8 cellular contexts compared by ENCODE assay signal in the genomic region with DNA sequence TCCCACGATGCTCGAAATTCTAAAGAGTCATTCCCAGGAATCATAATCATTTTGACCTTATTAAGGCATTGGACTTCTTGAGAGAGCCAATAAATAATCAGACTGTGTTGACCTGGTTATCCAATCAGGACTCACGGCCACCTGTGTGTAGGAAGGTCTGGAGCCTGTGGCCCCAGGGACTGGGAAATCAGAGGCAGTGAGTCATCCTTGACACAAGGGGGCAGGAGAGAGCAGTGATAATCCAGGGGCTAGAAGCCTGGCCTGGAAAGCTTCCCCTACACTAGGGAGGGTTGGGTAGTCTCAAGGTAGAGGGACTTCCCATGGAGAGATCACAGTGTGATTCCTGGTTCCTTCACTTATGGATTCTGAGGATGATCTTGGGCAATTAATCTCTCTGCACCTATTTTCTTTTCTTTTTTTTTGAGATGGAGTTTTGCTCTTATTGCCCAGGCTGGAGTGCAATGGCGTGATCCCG. TPM values are rescaled to one million over a fixed set of nuclear protein-coding genes. Genes with fewer than 3 reads are reported as not detected.
DNase-seq lines count a peak whose midpoint lies in the region; ATAC-seq and TF ChIP-seq lines count a peak whose summit lies in the region.

No MANE protein-coding gene starts in this region.

- H3K27me3 ChIP-seq in Peyer's patch, result no peaks in the 10 kb centered on the region
- H3K27me3 ChIP-seq in parathyroid adenoma (ENCODE audit: control insufficient read depth, insufficient read depth, low read length), result no peaks in the 10 kb centered on the region

- DNase-seq in AG20443 (ENCODE audit: low spot score) (peak; percentile 78), LHCN-M2 (ENCODE audit: low read depth) (peak; percentile 70), Peyer's patch (peak in 2 of 3 donors; percentile 51 to 70), foreskin fibroblast (peak in 1 of 2 donors; percentile 70)
- DNase-seq in activated T-helper 1 cell treated with anti-CD3 and anti-CD28 coated beads, Interleukin-12 subunit alpha, Interleukin-12 subunit beta, Interleukin-2, Interleukin-4 antibody, amounts not matched to agents 30 ng/mL and 10 ng/mL and 1 ng/mL, durations not matched to agents 14 hours and 24 hours and 36 hours (ENCODE audit: low spot score), result peak; percentile 48

- H3K9me3 ChIP-seq in Peyer's patch, result no peaks in the 10 kb centered on the region
- no peaks in the 10 kb centered on the region for H3K9me3 ChIP-seq in parathyroid adenoma (ENCODE audit: control insufficient read depth, low read length)

- H3K4me1 Mint-ChIP-seq in activated T-helper 1 cell treated with anti-CD3 and anti-CD28 coated beads, Interleukin-12 subunit alpha, Interleukin-12 subunit beta, Interleukin-2, Interleukin-4 antibody, amounts not matched to agents 30 ng/mL and 10 ng/mL and 1 ng/mL, durations not matched to agents 14 hours and 24 hours and 36 hours (ENCODE audit: low read depth), result peaks cover 80% of the 10 kb centered on the region

- H3K27ac ChIP-seq in Peyer's patch (no peak overlapping the region), parathyroid adenoma (no peak overlapping the region)

- peak; percentile 61 to 79 (median 74) for TF ChIP-seq CTCF in Peyer's patch (IDR thresholded peaks at IDR 0.05)
- TF ChIP-seq CTCF in foreskin fibroblast (IDR thresholded peaks at IDR 0.05; ENCODE audit: low read depth, low read length), result peak; percentile 74
- peak; percentile 38 for TF ChIP-seq CTCF in parathyroid adenoma (IDR thresholded peaks at IDR 0.05)

- H3K4me3 ChIP-seq in Peyer's patch (no peak overlapping the region), foreskin fibroblast (ENCODE audit: low read depth in 1 of 2, low read length in 2 of 2) (no peak overlapping the region), parathyroid adenoma (ENCODE audit: low read depth, low read length) (no peak overlapping the region)

- peaks cover 39% of the 10 kb centered on the region for H3K36me3 Mint-ChIP-seq in activated T-helper 1 cell treated with anti-CD3 and anti-CD28 coated beads, Interleukin-12 subunit alpha, Interleukin-12 subunit beta, Interleukin-2, Interleukin-4 antibody, amounts not matched to agents 30 ng/mL and 10 ng/mL and 1 ng/mL, durations not matched to agents 14 hours and 24 hours and 36 hours (ENCODE audit: low read depth)

- no peaks in the 10 kb centered on the region for H3K27me3 Mint-ChIP-seq in activated T-helper 1 cell treated with anti-CD3 and anti-CD28 coated beads, Interleukin-12 subunit alpha, Interleukin-12 subunit beta, Interleukin-2, Interleukin-4 antibody, amounts not matched to agents 30 ng/mL and 10 ng/mL and 1 ng/mL, durations not matched to agents 14 hours and 24 hours and 36 hours (ENCODE audit: insufficient read depth)

- H3K36me3 ChIP-seq in Peyer's patch (peaks cover 0 to 7% (median 0%) of the 10 kb centered on the region in 3 donors), parathyroid adenoma (ENCODE audit: control insufficient read depth, insufficient read depth, low read length) (no peaks in the 10 kb centered on the region)

- intact Hi-C loops in activated T-helper 1 cell treated with anti-CD3 and anti-CD28 coated beads, Interleukin-12 subunit alpha, Interleukin-12 subunit beta, Interleukin-2, Interleukin-4 antibody, amounts not matched to agents 30 ng/mL and 10 ng/mL and 1 ng/mL, durations not matched to agents 14 hours and 24 hours and 36 hours (cut with micrococcal nuclease), result loop anchor here (1.0 to 10.0 kb wide), 7 partner anchors 16 to 986 kb away; a partner anchor contains a TSS

- H3K4me2 ChIP-seq in parathyroid adenoma (ENCODE audit: low read length), result no peak overlapping the region

- H3K4me1 ChIP-seq in Peyer's patch, result peaks cover 4 to 56% (median 7%) of the 10 kb centered on the region in 4 donors
- H3K4me1 ChIP-seq in parathyroid adenoma, result no peaks in the 10 kb centered on the region

- no peak overlapping the region for H2AFZ ChIP-seq in parathyroid adenoma

- H3K79me2 ChIP-seq in parathyroid adenoma, result no peaks in the 10 kb centered on the region

- H3K4me3 Mint-ChIP-seq in activated T-helper 1 cell treated with anti-CD3 and anti-CD28 coated beads, Interleukin-12 subunit alpha, Interleukin-12 subunit beta, Interleukin-2, Interleukin-4 antibody, amounts not matched to agents 30 ng/mL and 10 ng/mL and 1 ng/mL, durations not matched to agents 14 hours and 24 hours and 36 hours, result no peak overlapping the region

- ATAC-seq in GM19025 (IDR thresholded peaks at IDR 0.05; ENCODE audit: low read depth, unreplicated experiment) (peak; percentile 32), GM21786 (IDR thresholded peaks at IDR 0.05; ENCODE audit: unreplicated experiment) (no peak)

- H3K27ac Mint-ChIP-seq in activated T-helper 1 cell treated with anti-CD3 and anti-CD28 coated beads, Interleukin-12 subunit alpha, Interleukin-12 subunit beta, Interleukin-2, Interleukin-4 antibody, amounts not matched to agents 30 ng/mL and 10 ng/mL and 1 ng/mL, durations not matched to agents 14 hours and 24 hours and 36 hours, result peak overlapping the region; percentile 30

- H3K9me3 Mint-ChIP-seq in activated T-helper 1 cell treated with anti-CD3 and anti-CD28 coated beads, Interleukin-12 subunit alpha, Interleukin-12 subunit beta, Interleukin-2, Interleukin-4 antibody, amounts not matched to agents 30 ng/mL and 10 ng/mL and 1 ng/mL, durations not matched to agents 14 hours and 24 hours and 36 hours, result no peaks in the 10 kb centered on the region

- H3K9ac ChIP-seq in parathyroid adenoma, result no peak overlapping the region

- no peak for TF ChIP-seq POLR2A in Peyer's patch (IDR thresholded peaks at IDR 0.05)

RNA-seq across cellular contexts. Expression of a gene that starts 4.7 kb away (rescaled TPM):
- total RNA-seq in LHCN-M2 (2014; rRNA removed) (16.5 and 16.9 TPM in 2 replicates), Peyer's patch (1 to 10 TPM; 4.0 to 9.7 (median 6.0) TPM)
- 20.0 TPM for polyA plus RNA-seq in LHCN-M2 (2012)
- total RNA-seq in activated T-helper 1 cell treated with anti-CD3 and anti-CD28 coated beads, Interleukin-12 subunit alpha, Interleukin-12 subunit beta, Interleukin-2, Interleukin-4 antibody, amounts not matched to agents 30 ng/mL and 10 ng/mL and 1 ng/mL, durations not matched to agents 14 hours and 24 hours and 36 hours, result 16.6 and 17.6 TPM in 2 replicates

RNA-seq across cellular contexts. Expression of a gene that starts 15.8 kb away (rescaled TPM):
- total RNA-seq in LHCN-M2 (2014; rRNA removed) (19.3 and 20.2 TPM in 2 replicates), Peyer's patch (10 to 100 TPM; 15.4 to 21.2 (median 17.3) TPM)
- polyA plus RNA-seq in LHCN-M2 (2012), result 12.7 TPM
- total RNA-seq in activated T-helper 1 cell treated with anti-CD3 and anti-CD28 coated beads, Interleukin-12 subunit alpha, Interleukin-12 subunit beta, Interleukin-2, Interleukin-4 antibody, amounts not matched to agents 30 ng/mL and 10 ng/mL and 1 ng/mL, durations not matched to agents 14 hours and 24 hours and 36 hours, result 32.5 and 33.1 TPM in 2 replicates

RNA-seq across cellular contexts. Expression of a gene that starts 50.1 kb away (rescaled TPM):
- total RNA-seq in LHCN-M2 (2014; rRNA removed) (99.0 and 107 TPM in 2 replicates), Peyer's patch (10 to 100 TPM in 1 of 4 donors, 1 to 10 TPM in 3; 6.3 to 10.7 (median 8.2) TPM)
- 41.8 TPM for polyA plus RNA-seq in LHCN-M2 (2012)
- 59.4 and 61.5 TPM in 2 replicates for total RNA-seq in activated T-helper 1 cell treated with anti-CD3 and anti-CD28 coated beads, Interleukin-12 subunit alpha, Interleukin-12 subunit beta, Interleukin-2, Interleukin-4 antibody, amounts not matched to agents 30 ng/mL and 10 ng/mL and 1 ng/mL, durations not matched to agents 14 hours and 24 hours and 36 hours
